9 cellular contexts compared by ENCODE assay signal in genomic region chr17:38815576-38816193, GRCh38. TPM values are rescaled to one million over a fixed set of nuclear protein-coding genes. Genes with fewer than 3 reads are reported as not detected.
DNase-seq lines count a peak whose midpoint lies in the region; ATAC-seq and TF ChIP-seq lines count a peak whose summit lies in the region.
"Had no signal": no experiment of that assay in that cellular context is flagged by ENCODE, and none has a peak within 500 bp of the region (broad histone marks: within the 10 kb centered on the region; RNA-seq: fewer than 3 reads in every experiment).

No MANE protein-coding gene starts in this region.

- TF ChIP-seq CTCF in AG09309 (IDR thresholded peaks at IDR 0.05; ENCODE audit: control insufficient read depth, insufficient read depth, low read depth, low read length, missing control alignments) = peak; percentile 56
- peak; percentile 29 for TF ChIP-seq CTCF in activated CD8-positive, alpha-beta T cell treated with anti-CD3 and anti-CD28 coated beads for 36 hours (IDR thresholded peaks at IDR 0.05)

- peaks cover 10% of the 10 kb centered on the region for H3K4me1 Mint-ChIP-seq in activated CD8-positive, alpha-beta T cell treated with anti-CD3 and anti-CD28 coated beads for 36 hours (ENCODE audit: low read depth)

- CTCF ChIA-PET in activated CD8-positive, alpha-beta T cell treated with anti-CD3 and anti-CD28 coated beads for 36 hours (lab: Charles Lee) = no interaction called here

- H3K27ac Mint-ChIP-seq in activated CD8-positive, alpha-beta T cell treated with anti-CD3 and anti-CD28 coated beads for 36 hours = peak overlapping the region; percentile 37

- peak; percentile 56 for DNase-seq in AG09309 (ENCODE audit: low read depth)
- peak; percentile 55 for DNase-seq in HCEC 1CT
- DNase-seq in activated CD8-positive, alpha-beta T cell treated with anti-CD3 and anti-CD28 coated beads for 36 hours = peak; percentile 46
- peak; percentile 89 for DNase-seq in iris pigment epithelial cell (ENCODE audit: low read depth)
- DNase-seq in superior temporal gyrus (ENCODE audit: extremely low spot score) = no peak
- no peak for DNase-seq in NCI-H524 (lab: John Stamatoyannopoulos, UW)

- ATAC-seq in activated CD8-positive, alpha-beta T cell treated with anti-CD3 and anti-CD28 coated beads for 36 hours = peak; percentile 83
- ATAC-seq in HG03280 (IDR thresholded peaks at IDR 0.05; ENCODE audit: unreplicated experiment) (no peak), HG03565 (IDR thresholded peaks at IDR 0.05; ENCODE audit: unreplicated experiment) (no peak)

- intact Hi-C loops in activated CD8-positive, alpha-beta T cell treated with anti-CD3 and anti-CD28 coated beads for 36 hours (cut with micrococcal nuclease) = no loop called here

- H3K9me3 Mint-ChIP-seq in activated CD8-positive, alpha-beta T cell treated with anti-CD3 and anti-CD28 coated beads for 36 hours = no peaks in the 10 kb centered on the region

- POLR2A ChIA-PET in activated CD8-positive, alpha-beta T cell treated with anti-CD3 and anti-CD28 coated beads for 36 hours (lab: Charles Lee) = interaction anchor here (1.1 to 1.5 kb wide), 2 partner anchors 10 to 48 kb away, joined by 3 to 4 read pairs; partner anchors contain the start of gene CWC25

- H3K36me3 Mint-ChIP-seq in activated CD8-positive, alpha-beta T cell treated with anti-CD3 and anti-CD28 coated beads for 36 hours (ENCODE audit: low read depth) = peaks cover 24% of the 10 kb centered on the region

- H3K4me3 Mint-ChIP-seq in activated CD8-positive, alpha-beta T cell treated with anti-CD3 and anti-CD28 coated beads for 36 hours = no peak overlapping the region

- H3K27me3 Mint-ChIP-seq in activated CD8-positive, alpha-beta T cell treated with anti-CD3 and anti-CD28 coated beads for 36 hours = no peaks in the 10 kb centered on the region

- no peak overlapping the region for H3K4me3 ChIP-seq in AG09309 (ENCODE audit: control insufficient read depth, low read depth, low read length)
- H3K4me3 ChIP-seq: SK-N-MC had no signal

RNA-seq across cellular contexts. Expression of gene CWC25, which starts 9.4 kb away (rescaled TPM):
- total RNA-seq in activated CD8-positive, alpha-beta T cell treated with anti-CD3 and anti-CD28 coated beads for 36 hours = 10 to 100 TPM; 19.7 to 20.1 TPM

RNA-seq across cellular contexts. Expression of gene PIP4K2B, which starts 16.3 kb away (rescaled TPM):
- 10 to 100 TPM; 30.9 to 33.2 TPM for total RNA-seq in activated CD8-positive, alpha-beta T cell treated with anti-CD3 and anti-CD28 coated beads for 36 hours

RNA-seq across cellular contexts. Expression of gene RPL23, which starts 37.8 kb away (rescaled TPM):
- 1,000 to 10,000 TPM; 1,908 to 1,957 TPM for total RNA-seq in activated CD8-positive, alpha-beta T cell treated with anti-CD3 and anti-CD28 coated beads for 36 hours

RNA-seq across cellular contexts. Expression of gene LASP1, which starts 54.2 kb away (rescaled TPM):
- 100 to 1,000 TPM; 135 to 139 TPM for total RNA-seq in activated CD8-positive, alpha-beta T cell treated with anti-CD3 and anti-CD28 coated beads for 36 hours

Comparison
In these comparisons a context has a peak if more than half of its experiments do, and no peak if none do; other contexts are left out.
1. DNase-seq: peak in AG09309 (single experiment), HCEC 1CT (single experiment), activated CD8-positive, alpha-beta T cell treated with anti-CD3 and anti-CD28 coated beads for 36 hours (single experiment) and iris pigment epithelial cell (single experiment); none in superior temporal gyrus (single experiment) and NCI-H524 (0 of 2).